Comparison of ENCODE assay signal across 22 cellular contexts in genomic region chr3:197510642-197511018, GRCh38. TPM values are rescaled to one million over a fixed set of nuclear protein-coding genes. Genes with fewer than 3 reads are reported as not detected.
DNase-seq lines count a peak whose midpoint lies in the region; ATAC-seq, FAIRE-seq and TF ChIP-seq lines count a peak whose summit lies in the region.
"Had no signal": no experiment of that assay in that cellular context is flagged by ENCODE, and none has a peak within 500 bp of the region (broad histone marks: within the 10 kb centered on the region; RNA-seq: fewer than 3 reads in every experiment).

No MANE protein-coding gene starts in this region.

- H3K56ac ChIP-seq in H1 (replicated peaks; ENCODE audit: insufficient read length, low read depth, low read length), result no peak overlapping the region

- H3K4me3 ChIP-seq in H1 (ENCODE audit: extremely low read depth in 1 of 4, insufficient read depth in 2 of 4, low read depth in 3 of 4, low read length in 4 of 4) (no peak overlapping the region), neuronal stem cell (ENCODE audit: low read length in 2 of 2) (no peak overlapping the region)

- H3K27ac ChIP-seq in H1 (ENCODE audit: low read depth, low read length) (no peak overlapping the region), neuronal stem cell (replicated peaks; ENCODE audit: low read length) (no peak overlapping the region)
- H3K27ac ChIP-seq: prostate gland had no signal

- no peaks in the 10 kb centered on the region for H3K23me2 ChIP-seq in H1 (ENCODE audit: low read depth, low read length)

- 90% methylated on average over 5 of the region's 6 CpGs; no CpG with 5 or more reads in 1 of the 2 experiments for WGBS in H1 (ENCODE audit: extremely low coverage in 1 of 2, insufficient coverage in 1 of 2, insufficient read length in 1 of 2, insufficient replicate concordance in 2 of 2, low coverage in 1 of 2, low lambda C conversion rate in 2 of 2, missing lambda C conversion rate in 1 of 2), 2 experiments
- no CpG with 5 or more reads among the region's 6 CpGs for WGBS in neuronal stem cell (ENCODE audit: extremely low coverage in 2 of 2, insufficient read length in 2 of 2, insufficient replicate concordance in 1 of 2), 2 donors

- no peak overlapping the region for H3K4me2 ChIP-seq in H1 (ENCODE audit: insufficient read depth in 1 of 2, low read depth in 2 of 2, low read length in 2 of 2)
- no peak overlapping the region for H3K4me2 ChIP-seq in neuronal stem cell (ENCODE audit: insufficient read depth, low read length, poor library complexity, severe bottlenecking)

- ATAC-seq in activated T-cell treated with anti-CD3 and anti-CD28 coated beads, Interleukin-2, amount 50 U/mL, for 72 hours (replicated peaks in 1 of 2), result no peak
- no peak for ATAC-seq in HG03342 (IDR thresholded peaks at IDR 0.05; ENCODE audit: unreplicated experiment)

- no peak overlapping the region for H2BK20ac ChIP-seq in H1 (ENCODE audit: low read length)

- no peaks in the 10 kb centered on the region for H3K27me3 Mint-ChIP-seq in activated T-cell treated with anti-CD3 and anti-CD28 coated beads, Interleukin-2, amount 50 U/mL, for 24 hours
- H3K27me3 Mint-ChIP-seq in activated T-cell treated with anti-CD3 and anti-CD28 coated beads, Interleukin-2, amount 50 U/mL, for 72 hours (ENCODE audit: low read depth), result no peaks in the 10 kb centered on the region
- H3K27me3 Mint-ChIP-seq: activated CD4-positive, alpha-beta T cell treated with anti-CD3 and anti-CD28 coated beads, Interleukin-2, amount 10 ng/mL, durations not matched to agents 24 days and 14 days; activated naive CD8-positive, alpha-beta T cell treated with anti-CD3 and anti-CD28 coated beads for 36 hours; CD4-positive, alpha-beta memory T cell; naive thymus-derived CD4-positive, alpha-beta T cell had no signal

- no peaks in the 10 kb centered on the region for H4K20me1 ChIP-seq in H1 (replicated peaks in 1 of 2; ENCODE audit: control insufficient read depth in 1 of 2, insufficient read depth in 2 of 2, low read length in 2 of 2)

- H3K14ac ChIP-seq in H1 (ENCODE audit: insufficient read length), result no peak overlapping the region
- H3K14ac ChIP-seq in neuronal stem cell (ENCODE audit: low read length), result no peak overlapping the region

- no peak overlapping the region for H3K23ac ChIP-seq in H1 (ENCODE audit: insufficient read length)
- peak overlapping the region; percentile 87 for H3K23ac ChIP-seq in neuronal stem cell (ENCODE audit: low read depth, low read length, poor library complexity)

- H3K9ac ChIP-seq in H1 (replicated peaks in 1 of 4; ENCODE audit: extremely low read depth in 1 of 4, low read depth in 3 of 4, low read length in 3 of 4), result no peak overlapping the region
- H3K9ac ChIP-seq in neuronal stem cell (ENCODE audit: low read depth, low read length, poor library complexity), result no peak overlapping the region

- no peak overlapping the region for H3K4ac ChIP-seq in H1 (replicated peaks; ENCODE audit: insufficient read length, low read depth, low read length)
- no peak overlapping the region for H3K4ac ChIP-seq in neuronal stem cell (ENCODE audit: low read length)

- no peak for DNase-seq in activated T-cell treated with anti-CD3 and anti-CD28 coated beads, Interleukin-2, amount 50 U/mL, for 24 hours
- DNase-seq in activated T-cell treated with anti-CD3 and anti-CD28 coated beads, Interleukin-2, amount 50 U/mL, for 72 hours, result no peak
- DNase-seq in H1 (ENCODE audit: low read depth in 1 of 2, low spot score in 2 of 2) (no peak), neuronal stem cell (ENCODE audit: low spot score) (no peak), SW480 (ENCODE audit: low spot score) (no peak), COR-L47 (lab: John Stamatoyannopoulos, UW) (no peak), GDM1 (lab: John Stamatoyannopoulos, UW) (no peak)

- no peak for TF ChIP-seq CTCF in H1 (IDR thresholded peaks at IDR 0.05; ENCODE audit: control extremely low read depth in 1 of 3, insufficient read depth in 1 of 3, low read depth in 1 of 3, low read length in 3 of 3)

- H3K18ac ChIP-seq in H1 (ENCODE audit: extremely low read depth, low read length), result no peak overlapping the region
- no peak overlapping the region for H3K18ac ChIP-seq in neuronal stem cell (ENCODE audit: low read length)

- no peak overlapping the region for H2BK15ac ChIP-seq in H1 (ENCODE audit: low read length)
- no peak overlapping the region for H2BK15ac ChIP-seq in neuronal stem cell (ENCODE audit: low read length)

- H4K91ac ChIP-seq in H1 (replicated peaks; ENCODE audit: insufficient read length, low read length) (peak overlapping the region; percentile 36), neuronal stem cell (ENCODE audit: low read depth, low read length, poor library complexity) (no peak overlapping the region)

- FAIRE-seq in H1 (lab: Jason Lieb, UNC), result no peak
- FAIRE-seq: islet of Langerhans had no signal

- H3K4me1 Mint-ChIP-seq in activated T-cell treated with anti-CD3 and anti-CD28 coated beads, Interleukin-2, amount 50 U/mL, for 24 hours (ENCODE audit: low read depth), result peaks cover 6% of the 10 kb centered on the region
- peaks cover 5% of the 10 kb centered on the region for H3K4me1 Mint-ChIP-seq in activated T-cell treated with anti-CD3 and anti-CD28 coated beads, Interleukin-2, amount 50 U/mL, for 72 hours (ENCODE audit: low read depth)

- no peaks in the 10 kb centered on the region for H3K79me1 ChIP-seq in H1 (ENCODE audit: low read depth, low read length)
- no peaks in the 10 kb centered on the region for H3K79me1 ChIP-seq in neuronal stem cell (ENCODE audit: low read depth, low read length)

- no peak overlapping the region for H2AK5ac ChIP-seq in H1 (ENCODE audit: low read depth, low read length)
- H2AK5ac ChIP-seq in neuronal stem cell (ENCODE audit: low read depth, low read length), result no peak overlapping the region

- H3K27ac Mint-ChIP-seq in activated T-cell treated with anti-CD3 and anti-CD28 coated beads, Interleukin-2, amount 50 U/mL, for 24 hours, result peak overlapping the region; percentile 59
- no peak overlapping the region for H3K27ac Mint-ChIP-seq in activated T-cell treated with anti-CD3 and anti-CD28 coated beads, Interleukin-2, amount 50 U/mL, for 72 hours
- H3K27ac Mint-ChIP-seq: activated naive CD8-positive, alpha-beta T cell treated with anti-CD3 and anti-CD28 coated beads for 36 hours; dendritic cell treated with granulocyte-macrophage colony-stimulating factor and Interleukin-4, amounts not matched to agents 40 ng/mL and 50 ng/mL, for 4 days; type B pancreatic cell; WTC11 had no signal

- POLR2A ChIA-PET in H1 (lab: Charles Lee; ENCODE audit: partially characterized antibody), result no interaction called here

- H3K9me3 ChIP-seq in H1 (ENCODE audit: insufficient read depth in 2 of 2, low read depth in 1 of 2, low read length in 1 of 2), result no peaks in the 10 kb centered on the region
- no peaks in the 10 kb centered on the region for H3K9me3 ChIP-seq in neuronal stem cell (replicated peaks in 1 of 2; ENCODE audit: control insufficient read depth in 2 of 2, insufficient read depth in 1 of 2, low read depth in 1 of 2, low read length in 2 of 2)
- H3K9me3 ChIP-seq: HAP-1, prostate gland, SJSA1 had no signal

- H3K79me2 ChIP-seq in H1 (ENCODE audit: control insufficient read depth in 1 of 2, insufficient read depth in 2 of 2, low read length in 2 of 2), result no peaks in the 10 kb centered on the region

- H3K4me1 ChIP-seq in H1 (replicated peaks in 1 of 4; ENCODE audit: control insufficient read depth in 3 of 4, insufficient read depth in 4 of 4, low read length in 3 of 4) (peaks cover 0 to 18% (median 5%) of the 10 kb centered on the region in 4 experiments; a peak in 5 of 7 replicates), neuronal stem cell (ENCODE audit: control insufficient read depth in 2 of 2, insufficient read depth in 1 of 2, low read depth in 1 of 2, low read length in 2 of 2) (peaks cover 8 to 9% of the 10 kb centered on the region in 2 donors)
- H3K4me1 ChIP-seq: prostate gland had no signal

- H4K8ac ChIP-seq in H1 (ENCODE audit: extremely low read depth, insufficient read depth, low read length) (no peak overlapping the region; the same call in 1 of the 2 replicates), neuronal stem cell (ENCODE audit: low read depth, low read length) (no peak overlapping the region)

- H3K36me3 Mint-ChIP-seq in activated T-cell treated with anti-CD3 and anti-CD28 coated beads, Interleukin-2, amount 50 U/mL, for 24 hours (ENCODE audit: low read depth), result peaks cover 50% of the 10 kb centered on the region
- peaks cover 3 to 10% of the 10 kb centered on the region in 2 donors for H3K36me3 Mint-ChIP-seq in activated T-cell treated with anti-CD3 and anti-CD28 coated beads, Interleukin-2, amount 50 U/mL, for 72 hours (ENCODE audit: insufficient read depth in 2 of 2)
- H3K36me3 Mint-ChIP-seq: mesothelial cell of epicardium, type B pancreatic cell had no signal

- H2BK12ac ChIP-seq in H1 (ENCODE audit: low read depth, low read length) (no peak overlapping the region), neuronal stem cell (ENCODE audit: low read length) (no peak overlapping the region)

- no peak overlapping the region for H3K4me3 Mint-ChIP-seq in activated T-cell treated with anti-CD3 and anti-CD28 coated beads, Interleukin-2, amount 50 U/mL, for 24 hours
- no peak overlapping the region for H3K4me3 Mint-ChIP-seq in activated T-cell treated with anti-CD3 and anti-CD28 coated beads, Interleukin-2, amount 50 U/mL, for 72 hours

- no peak for TF ChIP-seq RAD21 in H1 (IDR thresholded peaks at IDR 0.05 in 1 of 2, conservative IDR thresholded peaks at IDR 0.05 in 1 of 2; ENCODE audit: low read depth in 2 of 2, low read length in 2 of 2)

- H3K36me3 ChIP-seq in H1 (ENCODE audit: control insufficient read depth in 2 of 4, insufficient read depth in 4 of 4, low read length in 3 of 4) (peaks cover 0 to 3% (median 0%) of the 10 kb centered on the region in 4 experiments; a peak in 1 of 8 replicates), neuronal stem cell (replicated peaks in 1 of 2; ENCODE audit: control insufficient read depth in 2 of 2, insufficient read depth in 2 of 2, low read length in 2 of 2) (no peaks in the 10 kb centered on the region)
- H3K36me3 ChIP-seq: HAP-1, prostate gland, SJSA1 had no signal

- H2BK5ac ChIP-seq in H1 (ENCODE audit: low read depth, low read length), result no peak overlapping the region
- no peak overlapping the region for H2BK5ac ChIP-seq in neuronal stem cell (ENCODE audit: low read length)

- TF ChIP-seq EP300 in H1 (IDR thresholded peaks at IDR 0.05; ENCODE audit: borderline replicate concordance in 1 of 2, low read depth in 2 of 2, low read length in 2 of 2), result no peak

- no peaks in the 10 kb centered on the region for H3K9me3 Mint-ChIP-seq in activated T-cell treated with anti-CD3 and anti-CD28 coated beads, Interleukin-2, amount 50 U/mL, for 24 hours
- H3K9me3 Mint-ChIP-seq in activated T-cell treated with anti-CD3 and anti-CD28 coated beads, Interleukin-2, amount 50 U/mL, for 72 hours, result no peaks in the 10 kb centered on the region
- H3K9me3 Mint-ChIP-seq: activated CD4-positive, alpha-beta T cell treated with anti-CD3 and anti-CD28 coated beads, Interleukin-2, amount 10 ng/mL, durations not matched to agents 24 days and 14 days; activated naive CD8-positive, alpha-beta T cell treated with anti-CD3 and anti-CD28 coated beads for 36 hours; CD4-positive, alpha-beta memory T cell; dendritic cell treated with granulocyte-macrophage colony-stimulating factor and Interleukin-4, amounts not matched to agents 40 ng/mL and 50 ng/mL, for 4 days; endodermal cell; mesothelial cell of epicardium; naive thymus-derived CD4-positive, alpha-beta T cell; type B pancreatic cell; WTC11 had no signal

- no peak overlapping the region for H2BK120ac ChIP-seq in H1 (replicated peaks; ENCODE audit: low read depth, low read length)
- H2BK120ac ChIP-seq in neuronal stem cell (ENCODE audit: low read depth, low read length), result no peak overlapping the region

- CTCF ChIA-PET in H1 (lab: Charles Lee; ENCODE audit: partially characterized antibody), result interaction anchor here (0.6 to 5.2 kb wide), 17 partner anchors 11 to 955 kb away, joined by 3 to 35 read pairs (median 5); no protein-coding TSS in a partner anchor

- TF ChIP-seq POLR2A in H1 (IDR thresholded peaks at IDR 0.05; ENCODE audit: control extremely low read depth in 1 of 2, low read depth in 2 of 2, low read length in 2 of 2), result no peak

- H2AFZ ChIP-seq in H1 (ENCODE audit: low read length) (no peak overlapping the region), neuronal stem cell (ENCODE audit: low read length) (peak overlapping the region; percentile 95)

- no peak overlapping the region for H4K5ac ChIP-seq in H1 (ENCODE audit: insufficient read length, low read depth, low read length)

- H3K27me3 ChIP-seq in H1 (replicated peaks in 1 of 4; ENCODE audit: control insufficient read depth in 3 of 4, extremely low read depth in 1 of 4, insufficient read depth in 3 of 4, low read length in 3 of 4) (peaks cover 0 to 6% (median 2%) of the 10 kb centered on the region in 4 experiments; a peak in 2 of 7 replicates), neuronal stem cell (ENCODE audit: control insufficient read depth in 3 of 3, insufficient read depth in 3 of 3, low read depth in 1 of 3, low read length in 3 of 3) (no peaks in the 10 kb centered on the region)
- H3K27me3 ChIP-seq: SJSA1 had no signal

RNA-seq across cellular contexts. Expression of gene BDH1, which starts 45.1 kb away (rescaled TPM):
- total RNA-seq in activated T-cell treated with anti-CD3 and anti-CD28 coated beads, Interleukin-2, amount 50 U/mL, for 72 hours, result 10 to 100 TPM; 76.9 to 92.5 TPM
- total RNA-seq in H1 (2021; fragmentation: NEBNext Ultra II Directional; extraction: Animal tissue kit (Norgen Biotek cat#: 25700)), result 24.0 and 27.2 TPM in 2 replicates
- 27.7 and 28.1 TPM in 2 replicates for polyA plus RNA-seq in H1 (2011; rRNA removed)
- 35.9 TPM for polyA plus RNA-seq in H1 (2011; cell fraction: cytosol; rRNA removed)
- 45.8 TPM for polyA plus RNA-seq in H1 (2011; cell fraction: nucleus; rRNA removed)
- polyA plus RNA-seq in H1 (2012, experiment 1 of 2), result 21.0 to 34.8 TPM (median 31.0 TPM) in 4 replicates
- 18.8 TPM for polyA plus RNA-seq in H1 (2012, experiment 2 of 2)
- 16.2 TPM for polyA plus RNA-seq in H1 (2013, experiment 1 of 2)
- 14.6 TPM for polyA plus RNA-seq in H1 (2013, experiment 2 of 2)
- 28.8 and 37.6 TPM in 2 replicates for polyA minus RNA-seq in H1 (2011; rRNA and poly(A)+ RNA removed)
- polyA minus RNA-seq in H1 (2011; cell fraction: cytosol; rRNA and poly(A)+ RNA removed), result 12.6 TPM
- 26.3 TPM for polyA minus RNA-seq in H1 (2011; cell fraction: nucleus; rRNA and poly(A)+ RNA removed)
- 8.7 TPM for polyA plus RNA-seq in neuronal stem cell (2013, experiment 1 of 2)
- 8.8 TPM for polyA plus RNA-seq in neuronal stem cell (2013, experiment 2 of 2)
- total RNA-seq: A172 had no signal
